ENCODE assay signal across 1 cellular context in the genomic region with DNA sequence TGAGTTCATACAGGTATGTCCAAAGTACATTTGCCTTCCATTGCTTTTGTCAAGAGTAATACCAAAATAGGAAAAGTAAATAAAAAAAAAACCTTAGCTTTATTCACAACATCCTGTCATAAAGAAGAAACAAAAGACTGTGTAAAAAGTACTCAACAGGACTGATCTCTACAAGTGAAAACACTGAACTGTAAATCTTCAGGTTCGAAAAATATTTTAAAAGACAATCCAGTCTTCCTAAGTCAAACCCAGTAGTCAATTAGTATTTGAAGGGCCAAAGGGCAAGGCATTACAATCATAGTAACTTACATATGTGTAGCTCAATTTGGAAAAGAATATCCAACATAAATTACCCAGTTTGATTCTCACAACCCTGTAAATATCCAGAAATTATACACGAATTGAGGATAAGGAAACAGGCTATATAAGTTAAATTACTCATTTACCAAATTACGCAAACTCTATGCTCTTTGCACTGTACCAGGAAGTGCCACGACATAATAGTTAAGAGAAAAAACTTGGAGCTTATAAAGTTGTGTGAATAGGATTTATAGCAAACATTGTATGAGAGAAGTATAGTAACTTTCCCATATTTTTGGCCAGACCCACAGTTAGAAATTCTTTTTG.
A peak's percentile ranks its signal among the peaks of the same experiment; 100 is the strongest.
TF ChIP-seq lines count a peak whose summit lies in the region.

No MANE protein-coding gene starts in this region.

TF ChIP-seq in HepG2, 621 proteins besides CTCF, POLR2A, EP300 and RAD21 (continued from another document and continues in another):
- no peak for TF ChIP-seq SRY (CRISPR knock-in tag; IDR thresholded peaks at IDR 0.05)
- TF ChIP-seq, protein P1, sequence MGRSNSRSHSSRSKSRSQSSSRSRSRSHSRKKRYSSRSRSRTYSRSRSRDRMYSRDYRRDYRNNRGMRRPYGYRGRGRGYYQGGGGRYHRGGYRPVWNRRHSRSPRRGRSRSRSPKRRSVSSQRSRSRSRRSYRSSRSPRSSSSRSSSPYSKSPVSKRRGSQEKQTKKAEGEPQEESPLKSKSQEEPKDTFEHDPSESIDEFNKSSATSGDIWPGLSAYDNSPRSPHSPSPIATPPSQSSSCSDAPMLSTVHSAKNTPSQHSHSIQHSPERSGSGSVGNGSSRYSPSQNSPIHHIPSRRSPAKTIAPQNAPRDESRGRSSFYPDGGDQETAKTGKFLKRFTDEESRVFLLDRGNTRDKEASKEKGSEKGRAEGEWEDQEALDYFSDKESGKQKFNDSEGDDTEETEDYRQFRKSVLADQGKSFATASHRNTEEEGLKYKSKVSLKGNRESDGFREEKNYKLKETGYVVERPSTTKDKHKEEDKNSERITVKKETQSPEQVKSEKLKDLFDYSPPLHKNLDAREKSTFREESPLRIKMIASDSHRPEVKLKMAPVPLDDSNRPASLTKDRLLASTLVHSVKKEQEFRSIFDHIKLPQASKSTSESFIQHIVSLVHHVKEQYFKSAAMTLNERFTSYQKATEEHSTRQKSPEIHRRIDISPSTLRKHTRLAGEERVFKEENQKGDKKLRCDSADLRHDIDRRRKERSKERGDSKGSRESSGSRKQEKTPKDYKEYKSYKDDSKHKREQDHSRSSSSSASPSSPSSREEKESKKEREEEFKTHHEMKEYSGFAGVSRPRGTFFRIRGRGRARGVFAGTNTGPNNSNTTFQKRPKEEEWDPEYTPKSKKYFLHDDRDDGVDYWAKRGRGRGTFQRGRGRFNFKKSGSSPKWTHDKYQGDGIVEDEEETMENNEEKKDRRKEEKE (IDR thresholded peaks at IDR 0.05), result no peak
- TF ChIP-seq, protein P2, sequence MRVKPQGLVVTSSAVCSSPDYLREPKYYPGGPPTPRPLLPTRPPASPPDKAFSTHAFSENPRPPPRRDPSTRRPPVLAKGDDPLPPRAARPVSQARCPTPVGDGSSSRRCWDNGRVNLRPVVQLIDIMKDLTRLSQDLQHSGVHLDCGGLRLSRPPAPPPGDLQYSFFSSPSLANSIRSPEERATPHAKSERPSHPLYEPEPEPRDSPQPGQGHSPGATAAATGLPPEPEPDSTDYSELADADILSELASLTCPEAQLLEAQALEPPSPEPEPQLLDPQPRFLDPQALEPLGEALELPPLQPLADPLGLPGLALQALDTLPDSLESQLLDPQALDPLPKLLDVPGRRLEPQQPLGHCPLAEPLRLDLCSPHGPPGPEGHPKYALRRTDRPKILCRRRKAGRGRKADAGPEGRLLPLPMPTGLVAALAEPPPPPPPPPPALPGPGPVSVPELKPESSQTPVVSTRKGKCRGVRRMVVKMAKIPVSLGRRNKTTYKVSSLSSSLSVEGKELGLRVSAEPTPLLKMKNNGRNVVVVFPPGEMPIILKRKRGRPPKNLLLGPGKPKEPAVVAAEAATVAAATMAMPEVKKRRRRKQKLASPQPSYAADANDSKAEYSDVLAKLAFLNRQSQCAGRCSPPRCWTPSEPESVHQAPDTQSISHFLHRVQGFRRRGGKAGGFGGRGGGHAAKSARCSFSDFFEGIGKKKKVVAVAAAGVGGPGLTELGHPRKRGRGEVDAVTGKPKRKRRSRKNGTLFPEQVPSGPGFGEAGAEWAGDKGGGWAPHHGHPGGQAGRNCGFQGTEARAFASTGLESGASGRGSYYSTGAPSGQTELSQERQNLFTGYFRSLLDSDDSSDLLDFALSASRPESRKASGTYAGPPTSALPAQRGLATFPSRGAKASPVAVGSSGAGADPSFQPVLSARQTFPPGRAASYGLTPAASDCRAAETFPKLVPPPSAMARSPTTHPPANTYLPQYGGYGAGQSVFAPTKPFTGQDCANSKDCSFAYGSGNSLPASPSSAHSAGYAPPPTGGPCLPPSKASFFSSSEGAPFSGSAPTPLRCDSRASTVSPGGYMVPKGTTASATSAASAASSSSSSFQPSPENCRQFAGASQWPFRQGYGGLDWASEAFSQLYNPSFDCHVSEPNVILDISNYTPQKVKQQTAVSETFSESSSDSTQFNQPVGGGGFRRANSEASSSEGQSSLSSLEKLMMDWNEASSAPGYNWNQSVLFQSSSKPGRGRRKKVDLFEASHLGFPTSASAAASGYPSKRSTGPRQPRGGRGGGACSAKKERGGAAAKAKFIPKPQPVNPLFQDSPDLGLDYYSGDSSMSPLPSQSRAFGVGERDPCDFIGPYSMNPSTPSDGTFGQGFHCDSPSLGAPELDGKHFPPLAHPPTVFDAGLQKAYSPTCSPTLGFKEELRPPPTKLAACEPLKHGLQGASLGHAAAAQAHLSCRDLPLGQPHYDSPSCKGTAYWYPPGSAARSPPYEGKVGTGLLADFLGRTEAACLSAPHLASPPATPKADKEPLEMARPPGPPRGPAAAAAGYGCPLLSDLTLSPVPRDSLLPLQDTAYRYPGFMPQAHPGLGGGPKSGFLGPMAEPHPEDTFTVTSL (CRISPR knock-in tag; IDR thresholded peaks at IDR 0.05; ENCODE audit: borderline replicate concordance), result 0 out of 2 replicates have a peak, but pooled peaks have one; percentile 73
- TF ChIP-seq ZNF83 (CRISPR knock-in tag; IDR thresholded peaks at IDR 0.05; ENCODE audit: borderline replicate concordance), result no peak
- no peak for TF ChIP-seq PRMT3 (CRISPR knock-in tag; IDR thresholded peaks at IDR 0.05; ENCODE audit: borderline replicate concordance, low read depth)
- TF ChIP-seq, protein P3, sequence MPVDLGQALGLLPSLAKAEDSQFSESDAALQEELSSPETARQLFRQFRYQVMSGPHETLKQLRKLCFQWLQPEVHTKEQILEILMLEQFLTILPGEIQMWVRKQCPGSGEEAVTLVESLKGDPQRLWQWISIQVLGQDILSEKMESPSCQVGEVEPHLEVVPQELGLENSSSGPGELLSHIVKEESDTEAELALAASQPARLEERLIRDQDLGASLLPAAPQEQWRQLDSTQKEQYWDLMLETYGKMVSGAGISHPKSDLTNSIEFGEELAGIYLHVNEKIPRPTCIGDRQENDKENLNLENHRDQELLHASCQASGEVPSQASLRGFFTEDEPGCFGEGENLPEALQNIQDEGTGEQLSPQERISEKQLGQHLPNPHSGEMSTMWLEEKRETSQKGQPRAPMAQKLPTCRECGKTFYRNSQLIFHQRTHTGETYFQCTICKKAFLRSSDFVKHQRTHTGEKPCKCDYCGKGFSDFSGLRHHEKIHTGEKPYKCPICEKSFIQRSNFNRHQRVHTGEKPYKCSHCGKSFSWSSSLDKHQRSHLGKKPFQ (CRISPR knock-in tag; IDR thresholded peaks at IDR 0.05; ENCODE audit: insufficient replicate concordance), result peak; percentile 76
- TF ChIP-seq, protein P4, sequence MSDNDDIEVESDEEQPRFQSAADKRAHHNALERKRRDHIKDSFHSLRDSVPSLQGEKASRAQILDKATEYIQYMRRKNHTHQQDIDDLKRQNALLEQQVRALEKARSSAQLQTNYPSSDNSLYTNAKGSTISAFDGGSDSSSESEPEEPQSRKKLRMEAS (IDR thresholded peaks at IDR 0.05), result 0 out of 2 replicates have a peak, but pooled peaks have one; percentile 32
- TF ChIP-seq KLF15 (CRISPR knock-in tag; IDR thresholded peaks at IDR 0.05; ENCODE audit: borderline replicate concordance), result no peak
- TF ChIP-seq, protein P5, sequence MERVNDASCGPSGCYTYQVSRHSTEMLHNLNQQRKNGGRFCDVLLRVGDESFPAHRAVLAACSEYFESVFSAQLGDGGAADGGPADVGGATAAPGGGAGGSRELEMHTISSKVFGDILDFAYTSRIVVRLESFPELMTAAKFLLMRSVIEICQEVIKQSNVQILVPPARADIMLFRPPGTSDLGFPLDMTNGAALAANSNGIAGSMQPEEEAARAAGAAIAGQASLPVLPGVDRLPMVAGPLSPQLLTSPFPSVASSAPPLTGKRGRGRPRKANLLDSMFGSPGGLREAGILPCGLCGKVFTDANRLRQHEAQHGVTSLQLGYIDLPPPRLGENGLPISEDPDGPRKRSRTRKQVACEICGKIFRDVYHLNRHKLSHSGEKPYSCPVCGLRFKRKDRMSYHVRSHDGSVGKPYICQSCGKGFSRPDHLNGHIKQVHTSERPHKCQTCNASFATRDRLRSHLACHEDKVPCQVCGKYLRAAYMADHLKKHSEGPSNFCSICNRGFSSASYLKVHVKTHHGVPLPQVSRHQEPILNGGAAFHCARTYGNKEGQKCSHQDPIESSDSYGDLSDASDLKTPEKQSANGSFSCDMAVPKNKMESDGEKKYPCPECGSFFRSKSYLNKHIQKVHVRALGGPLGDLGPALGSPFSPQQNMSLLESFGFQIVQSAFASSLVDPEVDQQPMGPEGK (CRISPR knock-in tag; IDR thresholded peaks at IDR 0.05), result no peak
- no peak for TF ChIP-seq EED (CRISPR knock-in tag; IDR thresholded peaks at IDR 0.05)
- peak; percentile 38; the same call in 1 of the 2 replicates for TF ChIP-seq FOXA3 (CRISPR knock-in tag; IDR thresholded peaks at IDR 0.05)
- TF ChIP-seq, protein P6, sequence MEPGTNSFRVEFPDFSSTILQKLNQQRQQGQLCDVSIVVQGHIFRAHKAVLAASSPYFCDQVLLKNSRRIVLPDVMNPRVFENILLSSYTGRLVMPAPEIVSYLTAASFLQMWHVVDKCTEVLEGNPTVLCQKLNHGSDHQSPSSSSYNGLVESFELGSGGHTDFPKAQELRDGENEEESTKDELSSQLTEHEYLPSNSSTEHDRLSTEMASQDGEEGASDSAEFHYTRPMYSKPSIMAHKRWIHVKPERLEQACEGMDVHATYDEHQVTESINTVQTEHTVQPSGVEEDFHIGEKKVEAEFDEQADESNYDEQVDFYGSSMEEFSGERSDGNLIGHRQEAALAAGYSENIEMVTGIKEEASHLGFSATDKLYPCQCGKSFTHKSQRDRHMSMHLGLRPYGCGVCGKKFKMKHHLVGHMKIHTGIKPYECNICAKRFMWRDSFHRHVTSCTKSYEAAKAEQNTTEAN (CRISPR knock-in tag; conservative IDR thresholded peaks at IDR 0.05), result 0 out of 2 replicates have a peak, but pooled peaks have one; percentile 49
- TF ChIP-seq ZNF549 (CRISPR knock-in tag; IDR thresholded peaks at IDR 0.05), result no peak
- no peak for TF ChIP-seq BRD4 (CRISPR knock-in tag; IDR thresholded peaks at IDR 0.05)
- TF ChIP-seq, protein P7, sequence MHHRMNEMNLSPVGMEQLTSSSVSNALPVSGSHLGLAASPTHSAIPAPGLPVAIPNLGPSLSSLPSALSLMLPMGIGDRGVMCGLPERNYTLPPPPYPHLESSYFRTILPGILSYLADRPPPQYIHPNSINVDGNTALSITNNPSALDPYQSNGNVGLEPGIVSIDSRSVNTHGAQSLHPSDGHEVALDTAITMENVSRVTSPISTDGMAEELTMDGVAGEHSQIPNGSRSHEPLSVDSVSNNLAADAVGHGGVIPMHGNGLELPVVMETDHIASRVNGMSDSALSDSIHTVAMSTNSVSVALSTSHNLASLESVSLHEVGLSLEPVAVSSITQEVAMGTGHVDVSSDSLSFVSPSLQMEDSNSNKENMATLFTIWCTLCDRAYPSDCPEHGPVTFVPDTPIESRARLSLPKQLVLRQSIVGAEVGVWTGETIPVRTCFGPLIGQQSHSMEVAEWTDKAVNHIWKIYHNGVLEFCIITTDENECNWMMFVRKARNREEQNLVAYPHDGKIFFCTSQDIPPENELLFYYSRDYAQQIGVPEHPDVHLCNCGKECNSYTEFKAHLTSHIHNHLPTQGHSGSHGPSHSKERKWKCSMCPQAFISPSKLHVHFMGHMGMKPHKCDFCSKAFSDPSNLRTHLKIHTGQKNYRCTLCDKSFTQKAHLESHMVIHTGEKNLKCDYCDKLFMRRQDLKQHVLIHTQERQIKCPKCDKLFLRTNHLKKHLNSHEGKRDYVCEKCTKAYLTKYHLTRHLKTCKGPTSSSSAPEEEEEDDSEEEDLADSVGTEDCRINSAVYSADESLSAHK (CRISPR knock-in tag; IDR thresholded peaks at IDR 0.05; ENCODE audit: borderline replicate concordance), result no peak
- no peak for TF ChIP-seq ZNF335 (CRISPR knock-in tag; IDR thresholded peaks at IDR 0.05)
- 0 out of 2 replicates have a peak, but pooled peaks have one; percentile 34 for TF ChIP-seq MEF2D (CRISPR knock-in tag; IDR thresholded peaks at IDR 0.05)
- TF ChIP-seq RELA (CRISPR knock-in tag; IDR thresholded peaks at IDR 0.05), result no peak
- no peak for TF ChIP-seq NKX3-1 (CRISPR knock-in tag; IDR thresholded peaks at IDR 0.05)
- TF ChIP-seq ZNF256 (CRISPR knock-in tag; conservative IDR thresholded peaks at IDR 0.05), result no peak
- TF ChIP-seq, protein P8, sequence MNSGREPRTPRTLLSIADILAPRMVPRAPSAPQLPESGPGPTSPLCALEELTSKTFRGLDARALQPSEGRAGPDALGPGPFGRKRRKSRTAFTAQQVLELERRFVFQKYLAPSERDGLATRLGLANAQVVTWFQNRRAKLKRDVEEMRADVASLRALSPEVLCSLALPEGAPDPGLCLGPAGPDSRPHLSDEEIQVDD (CRISPR knock-in tag; IDR thresholded peaks at IDR 0.05; ENCODE audit: borderline replicate concordance), result no peak
- TF ChIP-seq BHLHE40 (IDR thresholded peaks at IDR 0.05; ENCODE audit: low read length), result no peak
- TF ChIP-seq, protein P9, sequence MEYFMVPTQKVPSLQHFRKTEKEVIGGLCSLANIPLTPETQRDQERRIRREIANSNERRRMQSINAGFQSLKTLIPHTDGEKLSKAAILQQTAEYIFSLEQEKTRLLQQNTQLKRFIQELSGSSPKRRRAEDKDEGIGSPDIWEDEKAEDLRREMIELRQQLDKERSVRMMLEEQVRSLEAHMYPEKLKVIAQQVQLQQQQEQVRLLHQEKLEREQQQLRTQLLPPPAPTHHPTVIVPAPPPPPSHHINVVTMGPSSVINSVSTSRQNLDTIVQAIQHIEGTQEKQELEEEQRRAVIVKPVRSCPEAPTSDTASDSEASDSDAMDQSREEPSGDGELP (IDR thresholded peaks at IDR 0.05; ENCODE audit: borderline replicate concordance, low read depth), result no peak
- TF ChIP-seq, protein P10, sequence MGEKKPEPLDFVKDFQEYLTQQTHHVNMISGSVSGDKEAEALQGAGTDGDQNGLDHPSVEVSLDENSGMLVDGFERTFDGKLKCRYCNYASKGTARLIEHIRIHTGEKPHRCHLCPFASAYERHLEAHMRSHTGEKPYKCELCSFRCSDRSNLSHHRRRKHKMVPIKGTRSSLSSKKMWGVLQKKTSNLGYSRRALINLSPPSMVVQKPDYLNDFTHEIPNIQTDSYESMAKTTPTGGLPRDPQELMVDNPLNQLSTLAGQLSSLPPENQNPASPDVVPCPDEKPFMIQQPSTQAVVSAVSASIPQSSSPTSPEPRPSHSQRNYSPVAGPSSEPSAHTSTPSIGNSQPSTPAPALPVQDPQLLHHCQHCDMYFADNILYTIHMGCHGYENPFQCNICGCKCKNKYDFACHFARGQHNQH (CRISPR knock-in tag; IDR thresholded peaks at IDR 0.05), result no peak; the same call in 1 of the 2 replicates
- TF ChIP-seq, protein P11, sequence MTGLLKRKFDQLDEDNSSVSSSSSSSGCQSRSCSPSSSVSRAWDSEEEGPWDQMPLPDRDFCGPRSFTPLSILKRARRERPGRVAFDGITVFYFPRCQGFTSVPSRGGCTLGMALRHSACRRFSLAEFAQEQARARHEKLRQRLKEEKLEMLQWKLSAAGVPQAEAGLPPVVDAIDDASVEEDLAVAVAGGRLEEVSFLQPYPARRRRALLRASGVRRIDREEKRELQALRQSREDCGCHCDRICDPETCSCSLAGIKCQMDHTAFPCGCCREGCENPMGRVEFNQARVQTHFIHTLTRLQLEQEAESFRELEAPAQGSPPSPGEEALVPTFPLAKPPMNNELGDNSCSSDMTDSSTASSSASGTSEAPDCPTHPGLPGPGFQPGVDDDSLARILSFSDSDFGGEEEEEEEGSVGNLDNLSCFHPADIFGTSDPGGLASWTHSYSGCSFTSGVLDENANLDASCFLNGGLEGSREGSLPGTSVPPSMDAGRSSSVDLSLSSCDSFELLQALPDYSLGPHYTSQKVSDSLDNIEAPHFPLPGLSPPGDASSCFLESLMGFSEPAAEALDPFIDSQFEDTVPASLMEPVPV (CRISPR knock-in tag; IDR thresholded peaks at IDR 0.05), result no peak
- TF ChIP-seq ZNF775 (CRISPR knock-in tag; IDR thresholded peaks at IDR 0.05; ENCODE audit: borderline replicate concordance), result no peak
- TF ChIP-seq CENPT (CRISPR knock-in tag; IDR thresholded peaks at IDR 0.05; ENCODE audit: low read depth), result no peak
- TF ChIP-seq ZNF510 (CRISPR knock-in tag; IDR thresholded peaks at IDR 0.05; ENCODE audit: low read depth), result no peak
